ENCODE assay signal across 28 cellular contexts in the genomic region with DNA sequence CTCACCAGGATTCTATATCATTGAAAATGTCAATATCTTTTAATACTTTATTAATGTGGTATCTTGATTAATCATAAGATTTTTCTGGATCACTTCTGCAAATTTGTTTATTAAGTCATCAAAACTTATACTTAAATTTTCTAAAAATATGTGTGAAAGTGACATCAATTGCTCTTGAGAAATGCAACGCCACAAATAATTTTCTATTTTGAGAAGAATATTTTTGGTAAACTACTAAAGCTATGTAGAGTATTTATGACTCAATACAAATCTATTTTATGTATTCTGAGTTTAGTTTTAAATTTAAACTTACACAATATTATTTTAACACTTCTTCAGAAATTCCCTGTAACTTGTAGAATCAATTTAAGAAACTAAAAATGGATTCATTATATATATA.
"Had no signal": no experiment of that assay in that cellular context is flagged by ENCODE, and none has a peak within 500 bp of the region (broad histone marks: within the 10 kb centered on the region; RNA-seq: fewer than 3 reads in every experiment).

No MANE protein-coding gene starts in this region.

- H3K9me3 ChIP-seq: Peyer's patch, SJSA1 had no signal

- DNase-seq: activated B cell treated with CpG ODN at 0.5 μM for 24 hours; activated CD4-positive, alpha-beta T cell treated with anti-CD3 and anti-CD28 coated beads for 1 hour; activated CD4-positive, alpha-beta T cell treated with anti-CD3 and anti-CD28 coated beads, Interleukin-2, amount 10 ng/mL, durations not matched to agents 24 days and 14 days; activated CD4-positive, alpha-beta T cell treated with anti-CD3 and anti-CD28 coated beads, Interleukin-2, amount 50 U/mL, for 48 hours; activated CD8-positive, alpha-beta memory T cell treated with anti-CD3 and anti-CD28 coated beads, Interleukin-2, amount 10 ng/mL, durations not matched to agents 7 days and 5 days; activated effector memory CD4-positive, alpha-beta T cell treated with anti-CD3 and anti-CD28 coated beads, Interleukin-2, amount 50 U/mL, for 16 hours; activated naive CD4-positive, alpha-beta T cell treated with Interleukin-2 at 50 U/mL for 16 hours; activated naive CD8-positive, alpha-beta T cell treated with anti-CD3 and anti-CD28 coated beads, Interleukin-2, amount 50 U/mL, for 24 hours; activated T-cell treated with anti-CD3 and anti-CD28 coated beads, Interleukin-2, amount 50 U/mL, for 4 hours; amygdala; cerebellar nuclear complex; Kasumi-1; KBM-7; NCI-H1694; NCI-H2029; NCI-H2107; NCI-H2171 treated with DMSO at 0.1 percent for 48 hours; NCI-H226; NCI-H526 treated with DMSO at 0.1 percent for 48 hours; NCI-H82; NK-92 treated with Interleukin-12 subunit alpha and Interleukin-12 subunit beta, amount 100 ng/mL, for 24 hours; Peyer's patch; Right ventricle myocardium superior; T-helper 17 cell; T-helper 9 cell had no signal

- H3K4me1 Mint-ChIP-seq: activated B cell treated with CpG ODN at 0.5 μM for 24 hours; activated CD4-positive, alpha-beta T cell treated with anti-CD3 and anti-CD28 coated beads, Interleukin-2, amount 10 ng/mL, durations not matched to agents 24 days and 14 days; activated CD8-positive, alpha-beta memory T cell treated with anti-CD3 and anti-CD28 coated beads, Interleukin-2, amount 10 ng/mL, durations not matched to agents 7 days and 5 days; activated naive CD8-positive, alpha-beta T cell treated with anti-CD3 and anti-CD28 coated beads, Interleukin-2, amount 50 U/mL, for 24 hours; T-helper 17 cell had no signal

- H3K4me3 ChIP-seq: Peyer's patch, SJSA1 had no signal

- H3K4me1 ChIP-seq: SJSA1 had no signal

- H3K9me3 Mint-ChIP-seq: activated B cell treated with CpG ODN at 0.5 μM for 24 hours; activated CD4-positive, alpha-beta T cell treated with anti-CD3 and anti-CD28 coated beads, Interleukin-2, amount 10 ng/mL, durations not matched to agents 24 days and 14 days; activated naive CD4-positive, alpha-beta T cell treated with anti-CD3 and anti-CD28 coated beads, Interleukin-2, amount 50 U/mL, for 72 hours; activated naive CD8-positive, alpha-beta T cell treated with anti-CD3 and anti-CD28 coated beads, Interleukin-2, amount 50 U/mL, for 24 hours; activated T-cell treated with anti-CD3 and anti-CD28 coated beads, Interleukin-2, amount 50 U/mL, for 4 hours had no signal

- H3K36me3 Mint-ChIP-seq: activated CD8-positive, alpha-beta memory T cell treated with anti-CD3 and anti-CD28 coated beads, Interleukin-2, amount 10 ng/mL, durations not matched to agents 7 days and 5 days; activated naive CD4-positive, alpha-beta T cell treated with anti-CD3 and anti-CD28 coated beads, Interleukin-2, amount 50 U/mL, for 72 hours had no signal

- H3K27ac ChIP-seq: Peyer's patch, RWPE1, SJSA1 had no signal

- H3K4me3 Mint-ChIP-seq: activated B cell treated with CpG ODN at 0.5 μM for 24 hours; activated CD4-positive, alpha-beta T cell treated with anti-CD3 and anti-CD28 coated beads, Interleukin-2, amount 10 ng/mL, durations not matched to agents 24 days and 14 days; activated CD8-positive, alpha-beta memory T cell treated with anti-CD3 and anti-CD28 coated beads, Interleukin-2, amount 10 ng/mL, durations not matched to agents 7 days and 5 days; activated naive CD8-positive, alpha-beta T cell treated with anti-CD3 and anti-CD28 coated beads, Interleukin-2, amount 50 U/mL, for 24 hours; activated T-cell treated with anti-CD3 and anti-CD28 coated beads, Interleukin-2, amount 50 U/mL, for 4 hours; T-helper 17 cell had no signal

- H3K27me3 ChIP-seq: Peyer's patch, SJSA1 had no signal

- H3K36me3 ChIP-seq: Peyer's patch, SJSA1 had no signal

- H3K27ac Mint-ChIP-seq: activated B cell treated with CpG ODN at 0.5 μM for 24 hours; activated CD4-positive, alpha-beta T cell treated with anti-CD3 and anti-CD28 coated beads, Interleukin-2, amount 10 ng/mL, durations not matched to agents 24 days and 14 days; activated CD8-positive, alpha-beta memory T cell treated with anti-CD3 and anti-CD28 coated beads, Interleukin-2, amount 10 ng/mL, durations not matched to agents 7 days and 5 days; activated naive CD4-positive, alpha-beta T cell treated with anti-CD3 and anti-CD28 coated beads, Interleukin-2, amount 50 U/mL, for 72 hours; activated naive CD8-positive, alpha-beta T cell treated with anti-CD3 and anti-CD28 coated beads, Interleukin-2, amount 50 U/mL, for 24 hours; T-helper 17 cell had no signal

- H3K27me3 Mint-ChIP-seq: activated B cell treated with CpG ODN at 0.5 μM for 24 hours; activated CD4-positive, alpha-beta T cell treated with anti-CD3 and anti-CD28 coated beads, Interleukin-2, amount 10 ng/mL, durations not matched to agents 24 days and 14 days; activated CD8-positive, alpha-beta memory T cell treated with anti-CD3 and anti-CD28 coated beads, Interleukin-2, amount 10 ng/mL, durations not matched to agents 7 days and 5 days; activated naive CD8-positive, alpha-beta T cell treated with anti-CD3 and anti-CD28 coated beads, Interleukin-2, amount 50 U/mL, for 24 hours; T-helper 17 cell had no signal

- ATAC-seq: activated CD8-positive, alpha-beta memory T cell treated with anti-CD3 and anti-CD28 coated beads, Interleukin-2, amount 10 ng/mL, durations not matched to agents 7 days and 5 days; activated naive CD4-positive, alpha-beta T cell treated with anti-CD3 and anti-CD28 coated beads, Interleukin-2, amount 50 U/mL, for 72 hours; activated naive CD8-positive, alpha-beta T cell treated with anti-CD3 and anti-CD28 coated beads, Interleukin-2, amount 50 U/mL, for 24 hours; activated T-cell treated with anti-CD3 and anti-CD28 coated beads, Interleukin-2, amount 50 U/mL, for 4 hours; T-helper 17 cell had no signal
